ENCODE assay signal across 22 cellular contexts in genomic region chr3:39524107-39524506, GRCh38. TPM values are rescaled to one million over a fixed set of nuclear protein-coding genes. Genes with fewer than 3 reads are reported as not detected.
"Had no signal": no experiment of that assay in that cellular context is flagged by ENCODE, and none has a peak within 500 bp of the region (broad histone marks: within the 10 kb centered on the region; RNA-seq: fewer than 3 reads in every experiment).

No MANE protein-coding gene starts in this region.

- H3K4me3 ChIP-seq: colonic mucosa, heart left ventricle, ovary, right atrium auricular region, suprapubic skin, thyroid gland, upper lobe of left lung, uterus had no signal

- DNase-seq: colonic mucosa; dermis blood vessel endothelial cell; foreskin melanocyte; heart left ventricle; hippocampal formation; kidney glomerular epithelial cell; natural killer cell; nucleus accumbens; ovary; small intestine; stimulated activated CD4-positive, alpha-beta T cell treated with anti-CD3 and anti-CD28 coated beads, Interleukin-12 subunit alpha, Interleukin-12 subunit beta, amount 100 ng/mL, for 4 hours; stimulated activated naive CD8-positive, alpha-beta T cell treated with anti-CD3 and anti-CD28 coated beads, Interleukin-15, Interleukin-2, amounts not matched to agents 100 U/mL and 50 U/mL, for 24 hours; thyroid gland; upper lobe of left lung; uterus had no signal

- H3K4me1 Mint-ChIP-seq: natural killer cell, neural crest cell had no signal

- H3K27me3 ChIP-seq: colonic mucosa, ovary, right atrium auricular region, suprapubic skin, thyroid gland, upper lobe of left lung, uterus had no signal

- H3K9me3 ChIP-seq: colonic mucosa, ovary, suprapubic skin, thyroid gland, uterus had no signal

- H3K36me3 ChIP-seq: colonic mucosa, heart left ventricle, ovary, right atrium auricular region, suprapubic skin, thyroid gland, upper lobe of left lung, uterus had no signal

- H3K27ac ChIP-seq: colonic mucosa, heart left ventricle, ovary, right atrium auricular region, suprapubic skin, thyroid gland, upper lobe of left lung, uterus had no signal

- H3K4me1 ChIP-seq: colonic mucosa, heart left ventricle, right atrium auricular region, suprapubic skin, thyroid gland, upper lobe of left lung, uterus had no signal

- H3K4me3 Mint-ChIP-seq: natural killer cell, neural crest cell had no signal

- H3K36me3 Mint-ChIP-seq: natural killer cell had no signal

- H3K27ac Mint-ChIP-seq: natural killer cell had no signal

RNA-seq across cellular contexts. Expression of gene MOBP, which starts 56.6 kb away (rescaled TPM):
- total RNA-seq: dermis blood vessel endothelial cell, liver, lung microvascular endothelial cell, myocyte, natural killer cell, neural crest cell, suprapubic skin, thyroid gland had no signal
- polyA plus RNA-seq: esophagus, heart left ventricle, liver had no signal
